Comparison of ENCODE assay signal across 22 cellular contexts in the genomic region with DNA sequence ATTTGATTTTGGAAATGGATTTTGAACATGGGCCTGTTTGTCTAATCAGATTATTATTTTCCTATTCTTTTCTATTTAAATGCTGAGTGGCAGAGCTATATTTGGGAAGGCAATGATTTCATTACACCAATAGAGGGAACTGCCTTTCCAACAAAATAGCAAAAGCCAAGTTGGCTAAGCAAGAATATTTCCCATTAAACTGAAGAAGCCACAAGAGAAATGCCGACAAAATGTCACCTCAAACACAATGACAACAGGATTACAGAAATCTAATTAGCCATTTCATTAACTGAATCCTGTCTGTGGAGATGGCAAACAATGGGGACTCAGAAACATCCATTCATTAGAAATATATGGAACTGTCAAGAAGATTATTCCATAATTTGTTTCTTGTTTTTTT.
DNase-seq lines count a peak whose midpoint lies in the region; ATAC-seq and TF ChIP-seq lines count a peak whose summit lies in the region.
"Had no signal": no experiment of that assay in that cellular context is flagged by ENCODE, and none has a peak within 500 bp of the region (broad histone marks: within the 10 kb centered on the region; RNA-seq: fewer than 3 reads in every experiment).

No MANE protein-coding gene starts in this region.

- H3K27me3 Mint-ChIP-seq in brain (peaks cover 8% of the 10 kb centered on the region), neural progenitor cell (ENCODE audit: insufficient read depth, low read depth) (no peaks in the 10 kb centered on the region)
- H3K27me3 Mint-ChIP-seq: CD8-positive, alpha-beta memory T cell; T-helper 17 cell had no signal

- H3K36me3 ChIP-seq in osteoblast (ENCODE audit: insufficient read depth, low read length) (no peaks in the 10 kb centered on the region), neural progenitor cell (no peaks in the 10 kb centered on the region), lower lobe of right lung (no peaks in the 10 kb centered on the region)
- H3K36me3 ChIP-seq: BLaER1 treated with 17β-estradiol and CSF1 and Interleukin-3, amounts not matched to agents 10 nM and 100 nM had no signal

- H3K4me1 ChIP-seq in osteoblast (ENCODE audit: insufficient read depth, low read length) (no peaks in the 10 kb centered on the region), neural progenitor cell (peaks cover 7% of the 10 kb centered on the region), lower lobe of right lung (no peaks in the 10 kb centered on the region)
- H3K4me1 ChIP-seq: BLaER1 treated with 17β-estradiol and CSF1 and Interleukin-3, amounts not matched to agents 10 nM and 100 nM had no signal

- TF ChIP-seq CTCF in LNCAP (IDR thresholded peaks at IDR 0.05) (peak; percentile 14; the same call in 1 of the 2 replicates), brain (conservative IDR thresholded peaks at IDR 0.05) (peak; percentile 16), osteoblast (IDR thresholded peaks at IDR 0.05; ENCODE audit: extremely low read depth, low read depth, low read length) (no peak), neural progenitor cell (IDR thresholded peaks at IDR 0.05) (no peak), lower lobe of right lung (IDR thresholded peaks at IDR 0.05) (no peak)

- H2AFZ ChIP-seq in osteoblast (ENCODE audit: low read length): no peak overlapping the region
- H2AFZ ChIP-seq in neural progenitor cell (replicated peaks): no peak overlapping the region
- H2AFZ ChIP-seq: GM23248 had no signal

- H3K4me3 Mint-ChIP-seq in brain: no peak overlapping the region
- H3K4me3 Mint-ChIP-seq in neural progenitor cell: no peak overlapping the region
- H3K4me3 Mint-ChIP-seq: CD8-positive, alpha-beta memory T cell; T-helper 17 cell had no signal

- H3K27ac Mint-ChIP-seq in brain: peak overlapping the region in 1 of 5 experiments; percentile 19
- H3K27ac Mint-ChIP-seq in neural progenitor cell: no peak overlapping the region
- H3K27ac Mint-ChIP-seq: T-helper 17 cell had no signal

- DNase-seq in DMS53 (lab: John Stamatoyannopoulos, UW) (peak; percentile 8), DMS53 treated with DMSO at 0.1 percent for 48 hours (lab: John Stamatoyannopoulos, UW; ENCODE audit: unreplicated experiment) (no peak), osteoblast (ENCODE audit: insufficient read length, low spot score, missing footprints) (peak; percentile 51), neural progenitor cell (ENCODE audit: low spot score) (no peak), lower lobe of right lung (no peak)
- DNase-seq: Calu3; CD8-positive, alpha-beta memory T cell; DMS79; GM23248; HCEC 1CT; KBM-7; NCI-H1105 treated with DMSO at 0.1 percent for 48 hours; NCI-H2029 treated with DMSO at 0.1 percent for 48 hours; NCI-H69; T-helper 17 cell had no signal

- no peaks in the 10 kb centered on the region for H4K20me1 ChIP-seq in osteoblast (ENCODE audit: insufficient read depth, low read length)
- H4K20me1 ChIP-seq in neural progenitor cell (ENCODE audit: low read depth): no peaks in the 10 kb centered on the region
- H4K20me1 ChIP-seq: BLaER1 treated with 17β-estradiol and CSF1 and Interleukin-3, amounts not matched to agents 10 nM and 100 nM had no signal

- H3K4me3 ChIP-seq in osteoblast (ENCODE audit: insufficient read depth, low read length) (no peak overlapping the region), neural progenitor cell (no peak overlapping the region), lower lobe of right lung (no peak overlapping the region)
- H3K4me3 ChIP-seq: BLaER1 treated with 17β-estradiol and CSF1 and Interleukin-3, amounts not matched to agents 10 nM and 100 nM; GM23248 had no signal

- H3F3A ChIP-seq in neural progenitor cell (ENCODE audit: low read depth): no peaks in the 10 kb centered on the region

- no peaks in the 10 kb centered on the region for H3K79me2 ChIP-seq in osteoblast (ENCODE audit: insufficient read depth, low read length)
- no peaks in the 10 kb centered on the region for H3K79me2 ChIP-seq in neural progenitor cell (ENCODE audit: low read depth)

- no peaks in the 10 kb centered on the region for H3K27me3 ChIP-seq in osteoblast (ENCODE audit: insufficient read depth, low read length)
- no peaks in the 10 kb centered on the region for H3K27me3 ChIP-seq in neural progenitor cell
- no peaks in the 10 kb centered on the region for H3K27me3 ChIP-seq in lower lobe of right lung (ENCODE audit: low read depth)
- H3K27me3 ChIP-seq: BLaER1 treated with 17β-estradiol and CSF1 and Interleukin-3, amounts not matched to agents 10 nM and 100 nM had no signal

- intact Hi-C loops in lower lobe of right lung (cut with DNase I): no loop called here

- peaks cover 7 to 17% (median 11%) of the 10 kb centered on the region in 5 experiments for H3K9me3 Mint-ChIP-seq in brain
- peaks cover 5% of the 10 kb centered on the region for H3K9me3 Mint-ChIP-seq in neural progenitor cell

- H3K9ac ChIP-seq in neural progenitor cell: no peak overlapping the region
- H3K9ac ChIP-seq: BLaER1 treated with 17β-estradiol and CSF1 and Interleukin-3, amounts not matched to agents 10 nM and 100 nM; GM23248 had no signal

- no peaks in the 10 kb centered on the region for H3K36me3 Mint-ChIP-seq in brain
- no peaks in the 10 kb centered on the region for H3K36me3 Mint-ChIP-seq in neural progenitor cell
- H3K36me3 Mint-ChIP-seq: CD8-positive, alpha-beta memory T cell had no signal

- H3K4me2 ChIP-seq in osteoblast (ENCODE audit: insufficient read depth, low read length): no peak overlapping the region
- H3K4me2 ChIP-seq in neural progenitor cell: no peak overlapping the region
- H3K4me2 ChIP-seq: BLaER1 treated with 17β-estradiol and CSF1 and Interleukin-3, amounts not matched to agents 10 nM and 100 nM had no signal

- H3K9me3 ChIP-seq in osteoblast (ENCODE audit: low read depth, low read length): no peaks in the 10 kb centered on the region
- H3K9me3 ChIP-seq in neural progenitor cell (ENCODE audit: low read depth): no peaks in the 10 kb centered on the region
- H3K9me3 ChIP-seq in lower lobe of right lung: no peaks in the 10 kb centered on the region
- H3K9me3 ChIP-seq: BLaER1 treated with 17β-estradiol and CSF1 and Interleukin-3, amounts not matched to agents 10 nM and 100 nM had no signal

- H3K4me1 Mint-ChIP-seq in brain: peaks cover 7% of the 10 kb centered on the region
- peaks cover 2% of the 10 kb centered on the region for H3K4me1 Mint-ChIP-seq in neural progenitor cell
- H3K4me1 Mint-ChIP-seq: CD8-positive, alpha-beta memory T cell; T-helper 17 cell had no signal

- no peak for ATAC-seq in GM18870 (IDR thresholded peaks at IDR 0.05; ENCODE audit: unreplicated experiment)
- ATAC-seq in lower lobe of right lung: no peak
- ATAC-seq: Right ventricle myocardium inferior, T-helper 17 cell had no signal

- H3K27ac ChIP-seq in osteoblast (ENCODE audit: low read depth, low read length): no peak overlapping the region
- H3K27ac ChIP-seq in neural progenitor cell: no peak overlapping the region
- no peak overlapping the region for H3K27ac ChIP-seq in lower lobe of right lung
- H3K27ac ChIP-seq: 22Rv1; BLaER1 treated with 17β-estradiol and CSF1 and Interleukin-3, amounts not matched to agents 10 nM and 100 nM; GM23248; HL-60 had no signal

Comparison
In these comparisons a context has a peak if more than half of its experiments do, and no peak if none do; other contexts are left out.
1. DNase-seq: peak in DMS53 (single experiment) and osteoblast (single experiment); none in DMS53 treated with DMSO at 0.1 percent for 48 hours (single experiment), neural progenitor cell (single experiment) and lower lobe of right lung (single experiment).
2. CTCF ChIP-seq: peak in LNCAP (single experiment) and brain (2 of 2); none in osteoblast (single experiment), neural progenitor cell (single experiment) and lower lobe of right lung (single experiment).